23 cellular contexts compared by ENCODE assay signal in the genomic region with DNA sequence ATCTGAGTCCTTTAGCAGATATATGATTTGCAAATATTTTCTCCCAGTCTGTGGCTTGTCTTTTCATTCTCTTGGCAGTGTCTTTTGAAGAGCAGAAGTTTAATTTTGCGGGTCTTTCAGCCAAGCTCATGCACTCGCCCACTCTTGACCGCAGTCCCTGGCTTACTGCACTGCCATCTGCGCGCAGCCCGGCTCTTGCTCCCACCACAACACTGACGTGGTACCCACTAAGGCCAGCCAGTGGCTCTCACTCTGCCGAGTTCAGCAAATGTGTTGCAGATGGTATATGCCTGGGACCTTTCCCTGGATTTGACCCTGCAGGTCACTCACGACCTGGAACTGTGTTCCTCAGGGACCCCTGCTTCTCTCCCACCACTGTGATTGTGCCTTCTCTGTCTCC.
DNase-seq lines count a peak whose midpoint lies in the region; ATAC-seq and TF ChIP-seq lines count a peak whose summit lies in the region.
"Had no signal": no experiment of that assay in that cellular context is flagged by ENCODE, and none has a peak within 500 bp of the region (broad histone marks: within the 10 kb centered on the region; RNA-seq: fewer than 3 reads in every experiment).

No MANE protein-coding gene starts in this region.

- DNase-seq in GM23338 (ENCODE audit: low spot score) (no peak), osteoblast (ENCODE audit: insufficient read length, low spot score, missing footprints) (peak; percentile 34), AG20443 (ENCODE audit: low spot score) (no peak)
- no peak for DNase-seq in activated CD4-positive, alpha-beta T cell treated with anti-CD3 and anti-CD28 coated beads for 4 hours
- DNase-seq: BE2C; CD4-positive, alpha-beta memory T cell; CD4-positive, CD25-positive, alpha-beta regulatory T cell; CD8-positive, alpha-beta memory T cell; COR-L47; DMS 273 treated with DMSO at 0.1 percent for 48 hours; DMS153; DMS53; DMS79; DND-41; EL; GDM1 had no signal

- H3K9me3 Mint-ChIP-seq in GM23338 (no peaks in the 10 kb centered on the region), nephron (no peaks in the 10 kb centered on the region)
- H3K9me3 Mint-ChIP-seq: CD14-positive monocyte; CD4-positive, alpha-beta memory T cell; CD4-positive, CD25-positive, alpha-beta regulatory T cell; CD8-positive, alpha-beta memory T cell had no signal

- H3K4me3 Mint-ChIP-seq in GM23338 (no peak overlapping the region), nephron (no peak overlapping the region)
- H3K4me3 Mint-ChIP-seq: CD14-positive monocyte; CD4-positive, alpha-beta memory T cell; CD4-positive, CD25-positive, alpha-beta regulatory T cell; CD8-positive, alpha-beta memory T cell had no signal

- H3K36me3 ChIP-seq in GM23338 (ENCODE audit: insufficient read depth) (no peaks in the 10 kb centered on the region), osteoblast (ENCODE audit: insufficient read depth, low read length) (no peaks in the 10 kb centered on the region)
- H3K36me3 ChIP-seq: BE2C, BLaER1 had no signal

- no peak overlapping the region for H3K27ac ChIP-seq in GM23338 (ENCODE audit: low read depth)
- no peak overlapping the region for H3K27ac ChIP-seq in osteoblast (ENCODE audit: low read depth, low read length)
- H3K27ac ChIP-seq: 22Rv1, A549, BLaER1 had no signal

- no peaks in the 10 kb centered on the region for H3K9me3 ChIP-seq in osteoblast (ENCODE audit: low read depth, low read length)
- H3K9me3 ChIP-seq: A549, BE2C, BLaER1 had no signal

- peaks cover 11% of the 10 kb centered on the region for H3K27me3 Mint-ChIP-seq in GM23338 (ENCODE audit: insufficient read depth, low read depth, poor library complexity)
- no peaks in the 10 kb centered on the region for H3K27me3 Mint-ChIP-seq in nephron (ENCODE audit: low read depth)
- H3K27me3 Mint-ChIP-seq: CD4-positive, CD25-positive, alpha-beta regulatory T cell had no signal

- H3K36me3 Mint-ChIP-seq in GM23338 (ENCODE audit: low read depth) (no peaks in the 10 kb centered on the region), nephron (ENCODE audit: low read depth) (no peaks in the 10 kb centered on the region)
- H3K36me3 Mint-ChIP-seq: CD14-positive monocyte; CD4-positive, alpha-beta memory T cell; CD4-positive, CD25-positive, alpha-beta regulatory T cell; CD8-positive, alpha-beta memory T cell had no signal

- H3K79me2 ChIP-seq in GM23338 (replicated peaks; ENCODE audit: insufficient read depth) (no peaks in the 10 kb centered on the region), osteoblast (ENCODE audit: insufficient read depth, low read length) (no peaks in the 10 kb centered on the region)

- no peak for ATAC-seq in GM23338
- no peak for ATAC-seq in HG02870 (IDR thresholded peaks at IDR 0.05; ENCODE audit: unreplicated experiment)
- ATAC-seq: A549, GM12878 had no signal

- no peak overlapping the region for H2AFZ ChIP-seq in GM23338
- no peak overlapping the region for H2AFZ ChIP-seq in osteoblast (ENCODE audit: low read length)

- no peaks in the 10 kb centered on the region for H3F3A ChIP-seq in GM23338 (replicated peaks; ENCODE audit: low read depth)

- H4K20me1 ChIP-seq in GM23338 (replicated peaks; ENCODE audit: insufficient read depth) (no peaks in the 10 kb centered on the region), osteoblast (ENCODE audit: insufficient read depth, low read length) (no peaks in the 10 kb centered on the region)
- H4K20me1 ChIP-seq: BLaER1 had no signal

- H3K9me2 ChIP-seq in GM23338 (ENCODE audit: insufficient read depth) = no peaks in the 10 kb centered on the region

- H3K27me3 ChIP-seq in GM23338 (ENCODE audit: insufficient read depth) (no peaks in the 10 kb centered on the region), osteoblast (ENCODE audit: insufficient read depth, low read length) (peaks cover 14% of the 10 kb centered on the region)
- H3K27me3 ChIP-seq: BE2C, BLaER1 had no signal

- H3K4me3 ChIP-seq in GM23338 (no peak overlapping the region), osteoblast (ENCODE audit: insufficient read depth, low read length) (no peak overlapping the region)
- H3K4me3 ChIP-seq: A549, BLaER1, GM12878 had no signal

- peak overlapping the region; percentile 6; the same call in 1 of the 2 replicates for H3K27ac Mint-ChIP-seq in GM23338
- H3K27ac Mint-ChIP-seq in nephron = peak overlapping the region in 2 of 3 experiments; percentile 1 to 18
- H3K27ac Mint-ChIP-seq: CD4-positive, alpha-beta memory T cell; CD4-positive, CD25-positive, alpha-beta regulatory T cell; CD8-positive, alpha-beta memory T cell had no signal

- H3K4me1 ChIP-seq in GM23338 (ENCODE audit: insufficient read depth) = 0 out of 2 replicates have a peak, but pooled peaks cover 7% of the 10 kb centered on the region
- no peaks in the 10 kb centered on the region for H3K4me1 ChIP-seq in osteoblast (ENCODE audit: insufficient read depth, low read length)
- H3K4me1 ChIP-seq: A549 had no signal

- H3K4me2 ChIP-seq in GM23338 (no peak overlapping the region), osteoblast (ENCODE audit: insufficient read depth, low read length) (no peak overlapping the region)
- H3K4me2 ChIP-seq: A549, BLaER1 had no signal

- H3K4me1 Mint-ChIP-seq in GM23338 (peaks cover 21% of the 10 kb centered on the region), nephron (peaks cover 42% of the 10 kb centered on the region)
- H3K4me1 Mint-ChIP-seq: CD4-positive, alpha-beta memory T cell; CD4-positive, CD25-positive, alpha-beta regulatory T cell; CD8-positive, alpha-beta memory T cell had no signal

- TF ChIP-seq CTCF in GM23338 (conservative IDR thresholded peaks at IDR 0.05; ENCODE audit: low read depth in 2 of 2) (no peak), nephron (IDR thresholded peaks at IDR 0.05; ENCODE audit: unreplicated experiment in 3 of 3) (no peak), osteoblast (IDR thresholded peaks at IDR 0.05; ENCODE audit: extremely low read depth, low read depth, low read length) (no peak)

TF ChIP-seq in GM23338, 12 proteins besides CTCF, POLR2A, EP300 and RAD21:
- TF ChIP-seq, protein P1, sequence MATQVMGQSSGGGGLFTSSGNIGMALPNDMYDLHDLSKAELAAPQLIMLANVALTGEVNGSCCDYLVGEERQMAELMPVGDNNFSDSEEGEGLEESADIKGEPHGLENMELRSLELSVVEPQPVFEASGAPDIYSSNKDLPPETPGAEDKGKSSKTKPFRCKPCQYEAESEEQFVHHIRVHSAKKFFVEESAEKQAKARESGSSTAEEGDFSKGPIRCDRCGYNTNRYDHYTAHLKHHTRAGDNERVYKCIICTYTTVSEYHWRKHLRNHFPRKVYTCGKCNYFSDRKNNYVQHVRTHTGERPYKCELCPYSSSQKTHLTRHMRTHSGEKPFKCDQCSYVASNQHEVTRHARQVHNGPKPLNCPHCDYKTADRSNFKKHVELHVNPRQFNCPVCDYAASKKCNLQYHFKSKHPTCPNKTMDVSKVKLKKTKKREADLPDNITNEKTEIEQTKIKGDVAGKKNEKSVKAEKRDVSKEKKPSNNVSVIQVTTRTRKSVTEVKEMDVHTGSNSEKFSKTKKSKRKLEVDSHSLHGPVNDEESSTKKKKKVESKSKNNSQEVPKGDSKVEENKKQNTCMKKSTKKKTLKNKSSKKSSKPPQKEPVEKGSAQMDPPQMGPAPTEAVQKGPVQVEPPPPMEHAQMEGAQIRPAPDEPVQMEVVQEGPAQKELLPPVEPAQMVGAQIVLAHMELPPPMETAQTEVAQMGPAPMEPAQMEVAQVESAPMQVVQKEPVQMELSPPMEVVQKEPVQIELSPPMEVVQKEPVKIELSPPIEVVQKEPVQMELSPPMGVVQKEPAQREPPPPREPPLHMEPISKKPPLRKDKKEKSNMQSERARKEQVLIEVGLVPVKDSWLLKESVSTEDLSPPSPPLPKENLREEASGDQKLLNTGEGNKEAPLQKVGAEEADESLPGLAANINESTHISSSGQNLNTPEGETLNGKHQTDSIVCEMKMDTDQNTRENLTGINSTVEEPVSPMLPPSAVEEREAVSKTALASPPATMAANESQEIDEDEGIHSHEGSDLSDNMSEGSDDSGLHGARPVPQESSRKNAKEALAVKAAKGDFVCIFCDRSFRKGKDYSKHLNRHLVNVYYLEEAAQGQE (IDR thresholded peaks at IDR 0.05; ENCODE audit: unreplicated experiment) = no peak
- TF ChIP-seq STAT1 (IDR thresholded peaks at IDR 0.05; ENCODE audit: unreplicated experiment) = no peak
- TF ChIP-seq ZNF331 (CRISPR knock-in tag; IDR thresholded peaks at IDR 0.05; ENCODE audit: low read depth) = no peak
- TF ChIP-seq, protein P2, sequence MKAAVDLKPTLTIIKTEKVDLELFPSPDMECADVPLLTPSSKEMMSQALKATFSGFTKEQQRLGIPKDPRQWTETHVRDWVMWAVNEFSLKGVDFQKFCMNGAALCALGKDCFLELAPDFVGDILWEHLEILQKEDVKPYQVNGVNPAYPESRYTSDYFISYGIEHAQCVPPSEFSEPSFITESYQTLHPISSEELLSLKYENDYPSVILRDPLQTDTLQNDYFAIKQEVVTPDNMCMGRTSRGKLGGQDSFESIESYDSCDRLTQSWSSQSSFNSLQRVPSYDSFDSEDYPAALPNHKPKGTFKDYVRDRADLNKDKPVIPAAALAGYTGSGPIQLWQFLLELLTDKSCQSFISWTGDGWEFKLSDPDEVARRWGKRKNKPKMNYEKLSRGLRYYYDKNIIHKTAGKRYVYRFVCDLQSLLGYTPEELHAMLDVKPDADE (IDR thresholded peaks at IDR 0.05) = no peak
- TF ChIP-seq NANOG (IDR thresholded peaks at IDR 0.05; ENCODE audit: borderline replicate concordance) = no peak
